ENCODE assay signal across 8 cellular contexts in the genomic region with DNA sequence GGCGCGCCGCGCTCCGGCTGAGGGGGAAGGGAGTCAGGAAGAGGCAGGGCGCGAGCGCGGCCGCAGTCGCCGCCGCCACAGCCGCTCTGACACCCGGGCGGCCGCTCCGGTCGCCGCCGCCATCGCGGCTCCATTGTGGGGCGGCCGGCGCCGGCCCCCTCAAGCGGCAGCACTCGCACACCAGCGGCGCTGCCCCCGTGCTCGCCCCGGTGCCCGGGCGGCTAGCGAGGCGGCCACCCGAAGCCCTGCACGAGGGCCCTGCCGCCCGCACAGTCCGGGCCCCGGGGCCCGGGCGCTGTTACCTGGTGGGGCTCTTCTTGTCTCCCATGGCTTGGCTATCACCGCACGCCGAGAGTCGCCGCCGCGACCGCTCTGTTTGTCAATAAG. TPM values are rescaled to one million over a fixed set of nuclear protein-coding genes. Genes with fewer than 3 reads are reported as not detected.
DNase-seq lines count a peak whose midpoint lies in the region; ATAC-seq, FAIRE-seq and TF ChIP-seq lines count a peak whose summit lies in the region.

No MANE protein-coding gene starts in this region.

- peak overlapping the region; percentile 26 for H3K4me3 ChIP-seq in CD8-positive, alpha-beta memory T cell (ENCODE audit: low read length)
- H3K4me3 ChIP-seq in Karpas-422 (ENCODE audit: low read length) (peak overlapping the region; percentile 97), dorsolateral prefrontal cortex (peak overlapping the region; percentile 39 to 95 (median 86))

- CTCF ChIA-PET in CD8-positive, alpha-beta memory T cell (lab: Charles Lee): interaction anchor here (0.6 kb wide), 1 partner anchor 61 kb away, joined by 3 read pairs; no protein-coding TSS in a partner anchor

- FAIRE-seq in frontal cortex (lab: Jason Lieb, UNC): no peak

- peak overlapping the region; percentile 99 for H3K9ac ChIP-seq in Karpas-422 (ENCODE audit: low read length)

- no peak for DNase-seq in CD8-positive, alpha-beta memory T cell
- DNase-seq in Karpas-422 (no peak), dorsolateral prefrontal cortex (no peak), natural killer cell (no peak), HK-2 (ENCODE audit: unreplicated experiment) (no peak), frontal cortex (ENCODE audit: low spot score in 2 of 2) (no peak), NCI-H1694 treated with DMSO at 0.1 percent for 48 hours (lab: John Stamatoyannopoulos, UW) (no peak)

- H3K9me3 ChIP-seq in CD8-positive, alpha-beta memory T cell (ENCODE audit: low read length): no peaks in the 10 kb centered on the region
- no peaks in the 10 kb centered on the region for H3K9me3 ChIP-seq in Karpas-422 (ENCODE audit: low read length)

- H3K4me3 Mint-ChIP-seq in CD8-positive, alpha-beta memory T cell: peak overlapping the region; percentile 86 to 98 (median 92)
- H3K4me3 Mint-ChIP-seq in natural killer cell: peak overlapping the region; percentile 88

- peaks cover 41 to 57% (median 53%) of the 10 kb centered on the region in 3 donors for H3K4me1 Mint-ChIP-seq in CD8-positive, alpha-beta memory T cell
- peaks cover 33 to 34% of the 10 kb centered on the region in 2 donors for H3K4me1 Mint-ChIP-seq in natural killer cell

- peaks cover 58% of the 10 kb centered on the region for H3K79me2 ChIP-seq in Karpas-422 (ENCODE audit: low read length)

- H3K9me3 Mint-ChIP-seq in CD8-positive, alpha-beta memory T cell: no peaks in the 10 kb centered on the region
- H3K9me3 Mint-ChIP-seq in natural killer cell: no peaks in the 10 kb centered on the region

- ATAC-seq in GM21529 (IDR thresholded peaks at IDR 0.05; ENCODE audit: unreplicated experiment) (peak; percentile 24), natural killer cell (peak; percentile 30 to 49 (median 36))

- no peaks in the 10 kb centered on the region for H3K9me2 ChIP-seq in Karpas-422 (replicated peaks; ENCODE audit: insufficient read depth, low read length)

- H3K4me2 ChIP-seq in Karpas-422 (ENCODE audit: low read depth, low read length, poor library complexity, severe bottlenecking): peak overlapping the region; percentile 51

- peak overlapping the region; percentile 86 to 98 (median 92) for H3K27ac Mint-ChIP-seq in CD8-positive, alpha-beta memory T cell
- H3K27ac Mint-ChIP-seq in natural killer cell: peak overlapping the region; percentile 79 to 94

- H2AFZ ChIP-seq in Karpas-422 (ENCODE audit: low read length): no peak overlapping the region

- intact Hi-C loops in dorsolateral prefrontal cortex (cut with DNase I): loop anchor here (1.0 to 5.0 kb wide), 4 partner anchors 87 to 94 kb away; partner anchors contain the start of genes GXYLT1 (in 2 of the 2), PPHLN1 (in 1 of the 2) and ZCRB1 (in 1 of the 2)
- intact Hi-C loops in natural killer cell (cut with micrococcal nuclease): loop anchor here (1.0 to 5.0 kb wide), 4 partner anchors 88 to 141 kb away; partner anchors contain the start of genes GXYLT1, PPHLN1 and ZCRB1

- POLR2A ChIA-PET in CD8-positive, alpha-beta memory T cell (lab: Charles Lee): interaction anchor here (1.0 to 3.3 kb wide), 2 partner anchors 93 to 143 kb away, joined by 3 to 10 read pairs; partner anchors contain the start of gene GXYLT1

- peaks cover 39% of the 10 kb centered on the region for H3K4me1 ChIP-seq in CD8-positive, alpha-beta memory T cell (ENCODE audit: insufficient read depth, low read length)
- H3K4me1 ChIP-seq in Karpas-422 (ENCODE audit: low read length): peaks cover 53% of the 10 kb centered on the region

- H3K27me3 ChIP-seq in CD8-positive, alpha-beta memory T cell (ENCODE audit: insufficient read depth, low read length, poor library complexity, severe bottlenecking): no peaks in the 10 kb centered on the region
- H3K27me3 ChIP-seq in Karpas-422 (ENCODE audit: low read length) (no peaks in the 10 kb centered on the region), dorsolateral prefrontal cortex (no peaks in the 10 kb centered on the region)

- peaks cover 0 to 31% (median 9%) of the 10 kb centered on the region in 3 donors for H3K36me3 Mint-ChIP-seq in CD8-positive, alpha-beta memory T cell
- no peaks in the 10 kb centered on the region for H3K36me3 Mint-ChIP-seq in natural killer cell

- H3K36me3 ChIP-seq in CD8-positive, alpha-beta memory T cell (ENCODE audit: insufficient read depth, low read length): no peaks in the 10 kb centered on the region
- peaks cover 27% of the 10 kb centered on the region for H3K36me3 ChIP-seq in Karpas-422 (ENCODE audit: insufficient read depth, low read length)

- peak overlapping the region; percentile 69 for H3K27ac ChIP-seq in CD8-positive, alpha-beta memory T cell (ENCODE audit: low read depth, low read length)
- H3K27ac ChIP-seq in Karpas-422 (ENCODE audit: low read length): peak overlapping the region; percentile 70
- peak overlapping the region in 57 of 59 donors; percentile 42 to 97 (median 87) for H3K27ac ChIP-seq in dorsolateral prefrontal cortex

- TF ChIP-seq CTCF in dorsolateral prefrontal cortex (IDR thresholded peaks at IDR 0.05 in 54 of 56, conservative IDR thresholded peaks at IDR 0.05 in 2 of 56; ENCODE audit: low read depth in 1 of 56, partially characterized antibody in 56 of 56): peak in 1 of 56 donors; percentile 6
- no peak for TF ChIP-seq CTCF in natural killer cell (IDR thresholded peaks at IDR 0.05)

- no peaks in the 10 kb centered on the region for H4K20me1 ChIP-seq in Karpas-422 (ENCODE audit: insufficient read depth, low read depth, low read length)

- peaks cover 0 to 3% of the 10 kb centered on the region in 2 donors for H3K27me3 Mint-ChIP-seq in CD8-positive, alpha-beta memory T cell
- no peaks in the 10 kb centered on the region for H3K27me3 Mint-ChIP-seq in natural killer cell (ENCODE audit: low read depth in 2 of 2)

RNA-seq across cellular contexts. Expression of gene YAF2, which starts 0.2 kb away (rescaled TPM):
- 10 to 100 TPM; 36.2 to 37.8 TPM for total RNA-seq in CD8-positive, alpha-beta memory T cell
- 26.3 TPM for polyA plus RNA-seq in CD8-positive, alpha-beta memory T cell
- total RNA-seq in Karpas-422 (2014; rRNA removed; shearing (Covaris generic); ENCODE audit: low replicate concordance): 36.3 and 81.7 TPM in 2 replicates
- total RNA-seq in dorsolateral prefrontal cortex (100 to 1,000 TPM in 2 of 120 experiments, 10 to 100 TPM in 118; 50.9 to 101 (median 80.2) TPM), natural killer cell (100 to 1,000 TPM in 2 of 3 donors, 10 to 100 TPM in 1; 96.2 to 124 (median 101) TPM), frontal cortex (43.6 TPM)

Comparison
In these comparisons a context has a peak if more than half of its experiments do, and no peak if none do; other contexts are left out.
1. H3K4me3 ChIP-seq: peak in every context shown above with its lines; median percentile 97 in Karpas-422; 86 in dorsolateral prefrontal cortex; 26 in CD8-positive, alpha-beta memory T cell.